In the genomic region with DNA sequence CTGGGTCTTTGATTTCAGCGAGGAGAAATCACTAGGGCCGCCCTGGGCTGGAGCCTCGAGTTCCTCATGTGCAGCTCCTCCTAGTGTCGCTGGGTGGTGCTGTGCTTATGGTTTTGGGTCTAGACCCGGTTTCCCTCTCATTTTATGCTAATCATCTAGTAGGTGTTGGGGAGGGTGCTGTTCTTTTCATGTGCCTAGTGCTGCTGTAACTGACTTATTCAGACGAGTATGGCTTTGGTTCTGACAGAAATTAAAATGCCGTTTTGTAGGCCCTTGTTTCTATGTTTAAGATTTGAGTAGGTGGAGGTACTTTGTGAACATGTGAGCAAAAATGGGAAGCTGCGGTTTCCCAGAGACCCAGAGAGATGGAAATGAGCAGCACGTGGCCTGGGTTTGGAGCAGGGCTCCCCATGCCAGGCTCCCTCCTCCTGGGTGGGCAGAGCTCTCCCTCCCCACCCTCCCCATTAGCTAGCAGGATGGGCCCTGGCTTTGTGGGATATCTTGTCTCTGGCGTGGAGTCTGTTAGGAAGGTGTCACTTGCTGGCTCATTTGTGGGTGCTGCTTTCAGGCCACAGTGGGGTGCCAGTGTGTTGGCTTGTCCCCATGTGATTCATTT, we compare ENCODE assay signal across 8 cellular contexts.
DNase-seq lines count a peak whose midpoint lies in the region; ATAC-seq and TF ChIP-seq lines count a peak whose summit lies in the region.

No MANE protein-coding gene starts in this region.

- no peaks in the 10 kb centered on the region for H3K27me3 Mint-ChIP-seq in Caco-2 (ENCODE audit: insufficient read depth, unreplicated experiment)
- no peaks in the 10 kb centered on the region for H3K27me3 Mint-ChIP-seq in naive thymus-derived CD8-positive, alpha-beta T cell

- H3K4me1 ChIP-seq in Caco-2 (no peaks in the 10 kb centered on the region), tibial artery (peaks cover 0 to 5% (median 2%) of the 10 kb centered on the region in 4 donors)

- no peak for TF ChIP-seq POLR2A in erythroblast (IDR thresholded peaks at IDR 0.05; ENCODE audit: low read length)

- ATAC-seq in GM19438 (IDR thresholded peaks at IDR 0.05; ENCODE audit: low read depth, unreplicated experiment) (peak; percentile 90), HG03457 (IDR thresholded peaks at IDR 0.05; ENCODE audit: unreplicated experiment) (peak; percentile 82)
- peak; percentile 81 to 84 for ATAC-seq in naive thymus-derived CD8-positive, alpha-beta T cell

- H3K4me3 Mint-ChIP-seq in Caco-2 (ENCODE audit: unreplicated experiment) = no peak overlapping the region
- peak overlapping the region in 3 of 10 donors; percentile 5 to 62 (median 11) for H3K4me3 Mint-ChIP-seq in naive thymus-derived CD8-positive, alpha-beta T cell

- BruUV-seq in Caco-2 (replicated peaks; lab: Mats Ljungman, UMichigan) = no TSS peak

- H3K9me3 Mint-ChIP-seq in Caco-2 (ENCODE audit: unreplicated experiment) = no peaks in the 10 kb centered on the region
- no peaks in the 10 kb centered on the region for H3K9me3 Mint-ChIP-seq in naive thymus-derived CD8-positive, alpha-beta T cell

- H3K27me3 ChIP-seq in Caco-2 (replicated peaks; ENCODE audit: control insufficient read depth, insufficient read depth, low read length) (no peaks in the 10 kb centered on the region), tibial artery (no peaks in the 10 kb centered on the region)

- intact Hi-C loops in Caco-2 (cut with micrococcal nuclease; ENCODE audit: unreplicated experiment) = loop anchor here (1.0 to 5.0 kb wide), 3 partner anchors 79 to 404 kb away; no protein-coding TSS in a partner anchor
- intact Hi-C loops in tibial artery (cut with DNase I; ENCODE audit: low total_unique reads) = loop anchor here (10.0 kb wide), 1 partner anchor 659 kb away; no protein-coding TSS in a partner anchor

- H3K27ac ChIP-seq in tibial artery = no peak overlapping the region

- POLR2A ChIA-PET in Caco-2 (lab: Charles Lee) = no interaction called here
- POLR2A ChIA-PET in naive thymus-derived CD8-positive, alpha-beta T cell (lab: Charles Lee) = no interaction called here

- peaks cover 8% of the 10 kb centered on the region for H3K36me3 Mint-ChIP-seq in Caco-2 (ENCODE audit: insufficient read depth, unreplicated experiment)
- H3K36me3 Mint-ChIP-seq in naive thymus-derived CD8-positive, alpha-beta T cell = peaks cover 8 to 65% (median 12%) of the 10 kb centered on the region in 3 donors

- no peak overlapping the region for H3K4me3 ChIP-seq in Caco-2 (ENCODE audit: low read depth, low read length)
- H3K4me3 ChIP-seq in tibial artery = no peak overlapping the region

- peak; percentile 41 to 67 for TF ChIP-seq CTCF in Caco-2 (IDR thresholded peaks at IDR 0.05; ENCODE audit: insufficient read depth in 1 of 2, low read depth in 1 of 2, low read length in 1 of 2, severe bottlenecking in 1 of 2, unreplicated experiment in 1 of 2)
- TF ChIP-seq CTCF in tibial artery (IDR thresholded peaks at IDR 0.05) = peak; percentile 58 to 71

- no peak overlapping the region for H3K27ac Mint-ChIP-seq in Caco-2 (ENCODE audit: unreplicated experiment)
- peak overlapping the region in 8 of 10 donors; percentile 29 to 83 (median 56) for H3K27ac Mint-ChIP-seq in naive thymus-derived CD8-positive, alpha-beta T cell

- H3K36me3 ChIP-seq in Caco-2 (ENCODE audit: control insufficient read depth, insufficient read depth, low read length) = no peaks in the 10 kb centered on the region
- peaks cover 0 to 8% (median 0%) of the 10 kb centered on the region in 3 donors for H3K36me3 ChIP-seq in tibial artery

- peak in 1 of 2 experiments; percentile 47 for DNase-seq in Caco-2
- DNase-seq in NCI-H69 (lab: John Stamatoyannopoulos, UW) = peak; percentile 72
- peak; percentile 40 for DNase-seq in activated CD8-positive, alpha-beta memory T cell treated with anti-CD3 and anti-CD28 coated beads, Interleukin-2, amount 50 U/mL, for 4 hours
- DNase-seq in erythroblast (lab: John Stamatoyannopoulos, UW) = peak; percentile 81 to 82
- DNase-seq in naive thymus-derived CD8-positive, alpha-beta T cell = peak; percentile 24 to 70 (median 40)
- DNase-seq in tibial artery = peak in 1 of 2 donors; percentile 46

- H3K9me3 ChIP-seq in Caco-2 (no peaks in the 10 kb centered on the region), tibial artery (no peaks in the 10 kb centered on the region)

- H3K4me1 Mint-ChIP-seq in Caco-2 (ENCODE audit: low read depth, unreplicated experiment) = no peaks in the 10 kb centered on the region
- H3K4me1 Mint-ChIP-seq in naive thymus-derived CD8-positive, alpha-beta T cell = peaks cover 24 to 35% (median 31%) of the 10 kb centered on the region in 4 donors

- CTCF ChIA-PET in Caco-2 (lab: Charles Lee) = interaction anchor here (0.5 to 1.3 kb wide), 4 partner anchors 8 to 755 kb away, joined by 3 to 5 read pairs (median 3); no protein-coding TSS in a partner anchor
